ENCODE assay signal across 1 cellular context in the genomic region with DNA sequence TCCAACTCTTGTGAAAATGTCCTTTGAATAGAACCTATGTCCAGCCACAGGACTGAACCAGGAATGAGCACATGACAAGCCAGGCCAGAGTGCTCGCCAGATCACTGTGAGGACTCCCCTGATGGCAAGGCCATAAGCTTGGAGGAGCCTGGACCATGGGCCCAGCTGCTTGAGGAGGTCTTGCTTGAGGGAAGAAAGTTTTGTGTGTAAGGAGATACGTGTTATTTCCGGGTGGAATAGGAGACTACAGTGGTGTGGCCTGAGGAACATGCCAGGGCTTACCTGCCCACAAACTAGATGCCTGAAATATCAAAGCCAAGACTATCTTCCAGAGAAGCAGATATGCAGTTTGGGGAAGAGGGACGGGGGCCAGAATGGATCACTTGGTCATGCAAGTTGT.
TF ChIP-seq lines count a peak whose summit lies in the region.

No MANE protein-coding gene starts in this region.

TF ChIP-seq in SK-N-SH, 30 proteins besides CTCF, POLR2A, EP300 and RAD21:
- TF ChIP-seq FOXM1 (IDR thresholded peaks at IDR 0.05; ENCODE audit: low read depth) (no peak), EZH2phosphoT487 (IDR thresholded peaks at IDR 0.05; ENCODE audit: borderline replicate concordance, low read depth) (no peak), TAF1 (IDR thresholded peaks at IDR 0.05; ENCODE audit: borderline replicate concordance, low read depth, low read length) (no peak), GATA2 (CRISPR knock-in tag; IDR thresholded peaks at IDR 0.05) (no peak), MXI1 (IDR thresholded peaks at IDR 0.05; ENCODE audit: low read depth, low read length) (no peak), YY1 (IDR thresholded peaks at IDR 0.05; ENCODE audit: low read depth) (no peak), JUND (IDR thresholded peaks at IDR 0.05) (no peak), FOSL2 (IDR thresholded peaks at IDR 0.05; ENCODE audit: borderline replicate concordance, low read depth) (no peak), ELF1 (IDR thresholded peaks at IDR 0.05) (no peak), TEAD4 (IDR thresholded peaks at IDR 0.05; ENCODE audit: borderline replicate concordance, insufficient read depth) (no peak), RCOR1 (IDR thresholded peaks at IDR 0.05; ENCODE audit: low read length) (no peak)
- TF ChIP-seq, protein P1, sequence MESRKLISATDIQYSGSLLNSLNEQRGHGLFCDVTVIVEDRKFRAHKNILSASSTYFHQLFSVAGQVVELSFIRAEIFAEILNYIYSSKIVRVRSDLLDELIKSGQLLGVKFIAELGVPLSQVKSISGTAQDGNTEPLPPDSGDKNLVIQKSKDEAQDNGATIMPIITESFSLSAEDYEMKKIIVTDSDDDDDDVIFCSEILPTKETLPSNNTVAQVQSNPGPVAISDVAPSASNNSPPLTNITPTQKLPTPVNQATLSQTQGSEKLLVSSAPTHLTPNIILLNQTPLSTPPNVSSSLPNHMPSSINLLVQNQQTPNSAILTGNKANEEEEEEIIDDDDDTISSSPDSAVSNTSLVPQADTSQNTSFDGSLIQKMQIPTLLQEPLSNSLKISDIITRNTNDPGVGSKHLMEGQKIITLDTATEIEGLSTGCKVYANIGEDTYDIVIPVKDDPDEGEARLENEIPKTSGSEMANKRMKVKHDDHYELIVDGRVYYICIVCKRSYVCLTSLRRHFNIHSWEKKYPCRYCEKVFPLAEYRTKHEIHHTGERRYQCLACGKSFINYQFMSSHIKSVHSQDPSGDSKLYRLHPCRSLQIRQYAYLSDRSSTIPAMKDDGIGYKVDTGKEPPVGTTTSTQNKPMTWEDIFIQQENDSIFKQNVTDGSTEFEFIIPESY (IDR thresholded peaks at IDR 0.05; ENCODE audit: borderline replicate concordance, low read depth): no peak
